ENCODE assay signal across 16 cellular contexts in the genomic region with DNA sequence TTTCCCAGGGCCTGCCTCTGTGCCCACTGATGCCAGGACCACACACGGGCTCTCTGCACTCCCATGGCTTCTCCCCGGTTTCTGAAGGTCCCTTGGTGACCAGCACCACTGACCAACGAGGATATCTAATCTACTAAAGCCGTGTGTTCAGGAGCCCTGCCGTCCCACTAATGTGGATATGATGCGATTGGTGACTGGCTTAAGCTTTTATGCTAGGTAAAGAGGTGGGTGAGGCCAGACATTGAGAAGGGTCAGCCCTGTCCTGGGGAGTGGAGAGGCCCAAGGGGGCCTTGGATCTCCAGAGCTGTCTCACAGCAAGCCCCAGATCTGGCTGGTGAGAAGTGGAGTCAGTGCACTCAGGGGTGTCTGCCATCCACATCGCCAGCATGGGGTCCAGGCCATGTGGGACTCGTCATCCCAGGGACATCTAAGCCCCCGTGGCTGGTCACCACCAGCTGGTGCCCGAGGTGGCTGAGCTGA.
DNase-seq lines count a peak whose midpoint lies in the region; ATAC-seq and TF ChIP-seq lines count a peak whose summit lies in the region.
"Had no signal": no experiment of that assay in that cellular context is flagged by ENCODE, and none has a peak within 500 bp of the region (broad histone marks: within the 10 kb centered on the region; RNA-seq: fewer than 3 reads in every experiment).

No MANE protein-coding gene starts in this region.

- WGBS in endodermal cell (ENCODE audit: insufficient coverage in 1 of 2, insufficient read length in 1 of 2), 2 experiments, result 83% methylated on average over 6 to 10 of the region's 10 CpGs
- WGBS in ovary, 3 donors, result 77 to 91% (median 78%) methylated on average over 10 of the region's 10 CpGs

- peak; percentile 39 for DNase-seq in Right ventricle myocardium inferior (ENCODE audit: missing footprints)
- DNase-seq in left ventricle myocardium inferior, result no peak
- peak; percentile 37 for DNase-seq in endodermal cell
- DNase-seq in ovary, result peak in 4 of 5 donors; percentile 3 to 12 (median 5)
- DNase-seq in ureter (ENCODE audit: low spot score), result peak; percentile 33
- no peak for DNase-seq in DMS 273 (lab: John Stamatoyannopoulos, UW; ENCODE audit: unreplicated experiment)
- no peak for DNase-seq in glutamatergic neuron
- DNase-seq: Caco-2, H7, MG63, NCI-H1092 treated with DMSO at 0.1 percent for 48 hours, NCI-H1694, NCI-H510A treated with DMSO at 0.1 percent for 48 hours had no signal

- TF ChIP-seq CTCF in left ventricle myocardium inferior (IDR thresholded peaks at IDR 0.05; ENCODE audit: borderline replicate concordance) (no peak), endodermal cell (conservative IDR thresholded peaks at IDR 0.05) (no peak), ovary (IDR thresholded peaks at IDR 0.05) (no peak), glutamatergic neuron (IDR thresholded peaks at IDR 0.05; ENCODE audit: partially characterized antibody, unreplicated experiment) (no peak)

- H3K9me3 Mint-ChIP-seq in endodermal cell (no peaks in the 10 kb centered on the region), glutamatergic neuron (ENCODE audit: unreplicated experiment) (peaks cover 7% of the 10 kb centered on the region)

- no peak for TF ChIP-seq POLR2A in ovary (IDR thresholded peaks at IDR 0.05)

- TF ChIP-seq EP300 in ovary (IDR thresholded peaks at IDR 0.05), result no peak

- H3K36me3 ChIP-seq in left ventricle myocardium inferior (no peaks in the 10 kb centered on the region), endodermal cell (ENCODE audit: control insufficient read depth, insufficient read depth, low read length) (no peaks in the 10 kb centered on the region), ovary (no peaks in the 10 kb centered on the region)
- H3K36me3 ChIP-seq: MG63 had no signal

- H3K36me3 Mint-ChIP-seq in endodermal cell (ENCODE audit: low read depth), result no peaks in the 10 kb centered on the region
- H3K36me3 Mint-ChIP-seq in glutamatergic neuron (ENCODE audit: unreplicated experiment), result no peaks in the 10 kb centered on the region

- no peak overlapping the region for H3K9ac ChIP-seq in endodermal cell (ENCODE audit: extremely low read depth, low read length, poor library complexity, severe bottlenecking)
- H3K9ac ChIP-seq: KMS-11 had no signal

- no peak overlapping the region for H3K4me3 ChIP-seq in left ventricle myocardium inferior
- H3K4me3 ChIP-seq in endodermal cell (ENCODE audit: low read length), result no peak overlapping the region
- H3K4me3 ChIP-seq in ovary, result no peak overlapping the region
- H3K4me3 ChIP-seq: A549, MG63 had no signal

- H3K9me3 ChIP-seq in left ventricle myocardium inferior (replicated peaks) (no peaks in the 10 kb centered on the region), endodermal cell (ENCODE audit: control insufficient read depth, low read length) (no peaks in the 10 kb centered on the region), ovary (no peaks in the 10 kb centered on the region)
- H3K9me3 ChIP-seq: A549, Caco-2, MG63 had no signal

- peaks cover 80% of the 10 kb centered on the region for H3K27me3 ChIP-seq in left ventricle myocardium inferior (ENCODE audit: low read depth)
- no peaks in the 10 kb centered on the region for H3K27me3 ChIP-seq in endodermal cell (ENCODE audit: control insufficient read depth, insufficient read depth, low read length, poor library complexity, severe bottlenecking)
- no peaks in the 10 kb centered on the region for H3K27me3 ChIP-seq in ovary
- H3K27me3 ChIP-seq: MG63 had no signal

- H3K27ac Mint-ChIP-seq in endodermal cell (no peak overlapping the region), glutamatergic neuron (ENCODE audit: unreplicated experiment) (no peak overlapping the region)

- H3K27me3 Mint-ChIP-seq in endodermal cell (ENCODE audit: insufficient read depth) (peaks cover 3% of the 10 kb centered on the region), glutamatergic neuron (ENCODE audit: unreplicated experiment) (peaks cover 12% of the 10 kb centered on the region)

- no peak for ATAC-seq in Right ventricle myocardium inferior
- ATAC-seq: A549, HepG2 had no signal

- H3K4me3 Mint-ChIP-seq in endodermal cell (no peak overlapping the region), glutamatergic neuron (ENCODE audit: unreplicated experiment) (no peak overlapping the region)

- H3K4me1 Mint-ChIP-seq in endodermal cell (peaks cover 15% of the 10 kb centered on the region), glutamatergic neuron (ENCODE audit: low read depth, unreplicated experiment) (peaks cover 16% of the 10 kb centered on the region)

- no peak overlapping the region for H3K27ac ChIP-seq in left ventricle myocardium inferior (replicated peaks)
- H3K27ac ChIP-seq in endodermal cell (ENCODE audit: low read depth, low read length), result no peak overlapping the region
- no peak overlapping the region for H3K27ac ChIP-seq in ovary
- H3K27ac ChIP-seq: A549, KMS-11 had no signal

- intact Hi-C loops in Right ventricle myocardium inferior (cut with DNase I), result no loop called here
- intact Hi-C loops in left ventricle myocardium inferior (cut with micrococcal nuclease), result no loop called here
- intact Hi-C loops in ovary (cut with DNase I), result no loop called here

- H3K4me1 ChIP-seq in left ventricle myocardium inferior, result peaks cover 10% of the 10 kb centered on the region
- H3K4me1 ChIP-seq in endodermal cell (ENCODE audit: control insufficient read depth, insufficient read depth, low read length), result no peaks in the 10 kb centered on the region
- H3K4me1 ChIP-seq in ovary (ENCODE audit: insufficient read depth), result peaks cover 9% of the 10 kb centered on the region
- H3K4me1 ChIP-seq: Caco-2 had no signal

Comparison
In these comparisons a context has a peak if more than half of its experiments do, and no peak if none do; other contexts are left out.
1. DNase-seq: peak in Right ventricle myocardium inferior (single experiment), endodermal cell (single experiment), ovary (4 of 5) and ureter (single experiment); none in left ventricle myocardium inferior (single experiment), DMS 273 (single experiment) and glutamatergic neuron (single experiment).